ENCODE assay signal across 10 cellular contexts in the genomic region with DNA sequence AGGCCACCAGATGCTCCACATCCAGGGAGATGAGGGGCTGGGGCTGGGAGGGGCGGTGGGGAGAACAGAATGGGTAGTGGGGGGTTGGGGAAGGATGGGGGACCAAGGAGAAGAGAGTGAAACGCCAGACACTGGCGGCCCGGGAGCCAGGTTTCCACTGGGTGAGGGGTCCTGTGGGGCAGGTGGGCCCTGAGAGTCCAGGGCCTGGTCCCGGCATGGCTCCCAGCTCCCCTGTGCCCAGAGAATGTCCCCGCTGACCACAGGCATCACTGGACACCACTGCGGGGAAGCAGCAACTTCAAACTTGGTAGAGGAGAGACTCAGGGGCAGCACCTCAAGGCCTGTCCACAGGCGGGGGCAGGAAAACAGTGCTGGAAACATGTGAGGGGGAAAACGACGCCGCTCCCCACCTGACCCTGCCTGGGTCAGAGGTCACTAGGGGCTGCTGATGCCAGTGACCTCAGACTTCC. TPM values are rescaled to one million over a fixed set of nuclear protein-coding genes. Genes with fewer than 3 reads are reported as not detected.
DNase-seq lines count a peak whose midpoint lies in the region; ATAC-seq and TF ChIP-seq lines count a peak whose summit lies in the region.
"Had no signal": no experiment of that assay in that cellular context is flagged by ENCODE, and none has a peak within 500 bp of the region (broad histone marks: within the 10 kb centered on the region; RNA-seq: fewer than 3 reads in every experiment).

No MANE protein-coding gene starts in this region.

- H2AFZ ChIP-seq in IMR-90 (replicated peaks; ENCODE audit: low read length, poor library complexity) = no peak overlapping the region

- H2BK120ac ChIP-seq in IMR-90 (ENCODE audit: low read depth, low read length) = peak overlapping the region; percentile 81; the same call in 1 of the 2 replicates

- peak overlapping the region; percentile 4; the same call in 1 of the 2 replicates for H2AK5ac ChIP-seq in IMR-90 (ENCODE audit: low read depth, low read length)

- no TSS peak for BruUV-seq in IMR-90 (replicated peaks; lab: Mats Ljungman, UMichigan)

- DNase-seq in IMR-90 (no peak), chondrocyte (ENCODE audit: low spot score) (peak; percentile 75), lower lobe of right lung (peak; percentile 35), thoracic aorta (ENCODE audit: low spot score) (no peak), WTC11 (ENCODE audit: low spot score) (no peak)
- no peak for DNase-seq in activated CD4-positive, alpha-beta T cell treated with anti-CD3 and anti-CD28 coated beads, Interleukin-2, amount 50 U/mL, for 1 hour
- no peak for DNase-seq in activated naive CD4-positive, alpha-beta T cell treated with Interleukin-2 at 50 U/mL for 16 hours
- DNase-seq: NCI-H146; NCI-H82; stimulated activated naive CD8-positive, alpha-beta T cell treated with anti-CD3 and anti-CD28 coated beads, Interleukin-15, Interleukin-2, amounts not matched to agents 100 U/mL and 50 U/mL, for 24 hours had no signal

- H3K4me1 ChIP-seq in IMR-90 (ENCODE audit: control insufficient read depth, insufficient read depth, low read length) (peaks cover 15% of the 10 kb centered on the region), lower lobe of right lung (peaks cover 36% of the 10 kb centered on the region), thoracic aorta (ENCODE audit: control insufficient read depth in 1 of 2, low read depth in 2 of 2) (peaks cover 20 to 34% of the 10 kb centered on the region in 2 donors)

- TF ChIP-seq RAD21 in IMR-90 (IDR thresholded peaks at IDR 0.05; ENCODE audit: low read length) = no peak

- H3K18ac ChIP-seq in IMR-90 (ENCODE audit: low read depth, low read length) = no peak overlapping the region

- no peak overlapping the region for H3K4me2 ChIP-seq in IMR-90 (ENCODE audit: low read depth, low read length)

- H3K36me3 ChIP-seq in IMR-90 (ENCODE audit: control insufficient read depth, insufficient read depth, low read length) = peaks cover 21% of the 10 kb centered on the region
- peaks cover 43% of the 10 kb centered on the region for H3K36me3 ChIP-seq in lower lobe of right lung
- peaks cover 46% of the 10 kb centered on the region for H3K36me3 ChIP-seq in thoracic aorta

- no peaks in the 10 kb centered on the region for H3K27me3 ChIP-seq in IMR-90 (ENCODE audit: control insufficient read depth, insufficient read depth, low read length)
- no peaks in the 10 kb centered on the region for H3K27me3 ChIP-seq in lower lobe of right lung (ENCODE audit: low read depth)
- H3K27me3 ChIP-seq in thoracic aorta (replicated peaks; ENCODE audit: insufficient read depth) = no peaks in the 10 kb centered on the region

- H4K5ac ChIP-seq in IMR-90 (ENCODE audit: low read depth, low read length) = no peak overlapping the region

- H4K20me1 ChIP-seq in IMR-90 (ENCODE audit: insufficient read depth, low read length) = no peaks in the 10 kb centered on the region; the same call in 1 of the 2 replicates

- intact Hi-C loops in IMR-90 (cut with micrococcal nuclease) (no loop called here), lower lobe of right lung (cut with DNase I) (no loop called here)

- no peak overlapping the region; the same call in 1 of the 2 replicates for H3K4ac ChIP-seq in IMR-90 (ENCODE audit: low read depth, low read length)

- peak overlapping the region; percentile 32 for H2BK5ac ChIP-seq in IMR-90 (ENCODE audit: low read depth, low read length, poor library complexity, severe bottlenecking)

- no peaks in the 10 kb centered on the region for H3K9me3 ChIP-seq in IMR-90 (ENCODE audit: control insufficient read depth, insufficient read depth, low read length)
- no peaks in the 10 kb centered on the region for H3K9me3 ChIP-seq in lower lobe of right lung
- H3K9me3 ChIP-seq in thoracic aorta = no peaks in the 10 kb centered on the region

- no peak overlapping the region for H2BK15ac ChIP-seq in IMR-90 (ENCODE audit: low read depth, low read length)

- no peaks in the 10 kb centered on the region for H3K9me3 Mint-ChIP-seq in chondrocyte (ENCODE audit: low read depth)
- no peaks in the 10 kb centered on the region for H3K9me3 Mint-ChIP-seq in WTC11

- in situ Hi-C loops in IMR-90 (cut with MboI; ENCODE audit: low sequenced_read_pairs) = loop anchor here (25.0 kb wide), 1 partner anchor 441 kb away; no protein-coding TSS in a partner anchor

- H4K91ac ChIP-seq in IMR-90 (ENCODE audit: insufficient read depth, low read depth, low read length) = no peak overlapping the region; the same call in 1 of the 2 replicates

- CTCF ChIA-PET in IMR-90 (lab: Yijun Ruan, JAX) = no interaction called here
- CTCF ChIA-PET in WTC11 (lab: Charles Lee) = interaction anchor here (0.8 to 2.5 kb wide), 5 partner anchors 11 to 184 kb away, joined by 3 to 23 read pairs (median 7); no protein-coding TSS in a partner anchor

- H3K27ac Mint-ChIP-seq in chondrocyte (ENCODE audit: unreplicated experiment) (no peak overlapping the region), WTC11 (no peak overlapping the region)

- ATAC-seq in IMR-90 (ENCODE audit: low read depth) (no peak), lower lobe of right lung (no peak), thoracic aorta (ENCODE audit: insufficient number of reproducible peaks, low FRiP score, low read depth) (no peak), WTC11 (no peak)
- ATAC-seq: stimulated activated naive CD8-positive, alpha-beta T cell treated with anti-CD3 and anti-CD28 coated beads, Interleukin-15, Interleukin-2, amounts not matched to agents 100 U/mL and 50 U/mL, for 24 hours had no signal

- peaks cover 0 to 16% of the 10 kb centered on the region in 2 experiments; a peak in 1 of 4 replicates for H3K79me1 ChIP-seq in IMR-90 (ENCODE audit: low read depth in 1 of 2, low read length in 2 of 2)

- H3K4me3 Mint-ChIP-seq in chondrocyte (ENCODE audit: unreplicated experiment) (no peak overlapping the region), WTC11 (no peak overlapping the region)

- no peak for TF ChIP-seq CTCF in IMR-90 (conservative IDR thresholded peaks at IDR 0.05; ENCODE audit: low read depth, low read length)
- no peak for TF ChIP-seq CTCF in chondrocyte (IDR thresholded peaks at IDR 0.05)
- no peak for TF ChIP-seq CTCF in lower lobe of right lung (IDR thresholded peaks at IDR 0.05)
- no peak for TF ChIP-seq CTCF in thoracic aorta (IDR thresholded peaks at IDR 0.05)
- TF ChIP-seq CTCF in WTC11 (IDR thresholded peaks at IDR 0.05) = no peak

- no peak overlapping the region for H3K56ac ChIP-seq in IMR-90 (ENCODE audit: extremely low read depth, insufficient read depth, low read length)

- POLR2A ChIA-PET in IMR-90 (lab: Charles Lee; ENCODE audit: unreplicated experiment) = no interaction called here
- POLR2A ChIA-PET in WTC11 (lab: Charles Lee) = interaction anchor here (1.0 kb wide), 1 partner anchor 17 kb away, joined by 4 read pairs; no protein-coding TSS in a partner anchor

- peaks cover 23% of the 10 kb centered on the region for H3K9me1 ChIP-seq in IMR-90 (ENCODE audit: insufficient read depth, low read length)

- H4K8ac ChIP-seq in IMR-90 (ENCODE audit: low read depth in 2 of 2, low read length in 2 of 2) = peak overlapping the region in 1 of 2 experiments; percentile 32; a peak in 1 of 4 replicates

- dilution Hi-C loops in IMR-90 (cut with HindIII; ENCODE audit: low sequenced_read_pairs, unreplicated experiment) = no loop called here

- WGBS in IMR-90 (ENCODE audit: extremely low coverage in 2 of 2, insufficient read length in 1 of 2), 2 experiments = no CpG with 5 or more reads among the region's 11 CpGs

- H3K4me3 ChIP-seq in IMR-90 (ENCODE audit: insufficient read depth, low read depth, low read length) = no peak overlapping the region
- no peak overlapping the region for H3K4me3 ChIP-seq in lower lobe of right lung
- no peak overlapping the region for H3K4me3 ChIP-seq in thoracic aorta

- peak overlapping the region; percentile 75 for H2AK9ac ChIP-seq in IMR-90 (replicated peaks; ENCODE audit: low read depth, low read length, poor library complexity)

- H2BK20ac ChIP-seq in IMR-90 (ENCODE audit: low read depth, low read length) = no peak overlapping the region

- H3K36me3 Mint-ChIP-seq in chondrocyte (ENCODE audit: low read depth) (peaks cover 10% of the 10 kb centered on the region), WTC11 (peaks cover 7% of the 10 kb centered on the region)

- H3K23ac ChIP-seq in IMR-90 (ENCODE audit: low read depth, low read length) = no peak overlapping the region

- H3K9ac ChIP-seq in IMR-90 (ENCODE audit: low read depth, low read length) = no peak overlapping the region

- H3K27ac ChIP-seq in IMR-90 (ENCODE audit: insufficient read depth, low read length) (no peak overlapping the region), lower lobe of right lung (peak overlapping the region; percentile 68), thoracic aorta (peak overlapping the region; percentile 68 to 74)

- no peak for TF ChIP-seq POLR2A in IMR-90 (IDR thresholded peaks at IDR 0.05; ENCODE audit: low read depth, low read length)

- no peak overlapping the region for H3K14ac ChIP-seq in IMR-90 (replicated peaks; ENCODE audit: low read depth, low read length)

- H3K4me1 Mint-ChIP-seq in chondrocyte (ENCODE audit: low read depth) (peaks cover 13% of the 10 kb centered on the region), WTC11 (peaks cover 13% of the 10 kb centered on the region)

- no peaks in the 10 kb centered on the region for H3K27me3 Mint-ChIP-seq in chondrocyte (ENCODE audit: low read depth)
- H3K27me3 Mint-ChIP-seq in WTC11 (ENCODE audit: low read depth) = no peaks in the 10 kb centered on the region

TF ChIP-seq in IMR-90, 13 proteins besides CTCF, POLR2A, EP300 and RAD21 (continues in another document):
- TF ChIP-seq MAFK (IDR thresholded peaks at IDR 0.05; ENCODE audit: low read depth, low read length) = no peak
- TF ChIP-seq MAZ (IDR thresholded peaks at IDR 0.05; ENCODE audit: borderline replicate concordance, low read depth, low read length) = no peak

RNA-seq across cellular contexts. Expression of a gene that starts 13.2 kb away (rescaled TPM):
- total RNA-seq in IMR-90 (2012; rRNA removed) (21.9 and 24.7 TPM in 2 replicates), chondrocyte (31.5 to 35.4 TPM (median 33.6 TPM) in 3 replicates), lower lobe of right lung (46.6 TPM), thoracic aorta (100 to 1,000 TPM in 1 of 2 donors, 10 to 100 TPM in 1; 71.2 to 194 TPM), WTC11 (2021) (35.6 to 41.3 TPM (median 37.7 TPM) in 3 replicates)
- polyA plus RNA-seq in IMR-90 (2012; rRNA removed) = 38.1 and 38.8 TPM in 2 replicates
- 16.1 and 60.5 TPM in 2 replicates for polyA plus RNA-seq in IMR-90 (2012; cell fraction: cytosol; rRNA removed)
- polyA plus RNA-seq in IMR-90 (2012; cell fraction: nucleus; rRNA removed; ENCODE audit: low replicate concordance) = 21.8 and 35.9 TPM in 2 replicates

RNA-seq across cellular contexts. Expression of a gene that starts 24.9 kb away (rescaled TPM):
- total RNA-seq in IMR-90 (2012; rRNA removed) = 17.4 and 23.3 TPM in 2 replicates
- polyA plus RNA-seq in IMR-90 (2012; rRNA removed) = 111 and 126 TPM in 2 replicates
- polyA plus RNA-seq in IMR-90 (2012; cell fraction: cytosol; rRNA removed) = 120 and 139 TPM in 2 replicates
- polyA plus RNA-seq in IMR-90 (2012; cell fraction: nucleus; rRNA removed; ENCODE audit: low replicate concordance) = 103 and 209 TPM in 2 replicates
- 28.3 to 41.7 TPM (median 40.5 TPM) in 3 replicates for total RNA-seq in chondrocyte
- total RNA-seq in lower lobe of right lung = 25.6 TPM
- 100 to 1,000 TPM in 1 of 2 donors, 10 to 100 TPM in 1; 46.3 to 103 TPM for total RNA-seq in thoracic aorta
- 30.0 to 34.5 TPM (median 32.8 TPM) in 3 replicates for total RNA-seq in WTC11 (2021)

Comparison
In these comparisons a context has a peak if more than half of its experiments do, and no peak if none do; other contexts are left out.
1. DNase-seq: peak in chondrocyte (single experiment) and lower lobe of right lung (single experiment); none in IMR-90 (single experiment), thoracic aorta (single experiment), activated CD4-positive, alpha-beta T cell treated with anti-CD3 and anti-CD28 coated beads, Interleukin-2, amount 50 U/mL, for 1 hour (single experiment), WTC11 (single experiment) and activated naive CD4-positive, alpha-beta T cell treated with Interleukin-2 at 50 U/mL for 16 hours (single experiment).